11 cellular contexts compared by ENCODE assay signal in the genomic region with DNA sequence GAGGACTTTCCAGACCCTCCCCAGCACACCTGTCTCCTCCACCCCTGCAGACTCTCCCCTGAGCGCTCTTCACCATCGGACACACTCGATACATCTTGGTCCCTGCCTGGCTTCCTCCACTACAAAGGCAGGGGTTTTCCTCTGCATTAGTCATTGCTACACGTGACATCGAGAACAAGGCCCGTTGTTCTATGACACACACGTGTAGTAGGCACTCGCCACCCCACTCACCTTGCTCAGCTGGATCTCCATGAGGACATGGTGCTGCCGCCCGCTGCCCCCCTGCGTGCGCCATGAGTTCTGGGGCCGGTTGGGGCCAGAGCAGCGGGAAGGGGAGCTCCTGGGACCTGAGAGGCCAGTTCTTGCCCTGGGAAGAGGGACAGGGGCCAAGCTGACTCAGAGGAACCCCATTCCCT. TPM values are rescaled to one million over a fixed set of nuclear protein-coding genes. Genes with fewer than 3 reads are reported as not detected.
A peak's percentile ranks its signal among the peaks of the same experiment; 100 is the strongest.
DNase-seq lines count a peak whose midpoint lies in the region; ATAC-seq and TF ChIP-seq lines count a peak whose summit lies in the region.
"Had no signal": no experiment of that assay in that cellular context is flagged by ENCODE, and none has a peak within 500 bp of the region (broad histone marks: within the 10 kb centered on the region; RNA-seq: fewer than 3 reads in every experiment).

No MANE protein-coding gene starts in this region.

- no peak for TF ChIP-seq POLR2A in uterus (IDR thresholded peaks at IDR 0.05)

- intact Hi-C loops in uterus (cut with DNase I; ENCODE audit: low total_unique reads) = no loop called here

- no peaks in the 10 kb centered on the region for H3K4me1 ChIP-seq in uterus

- H3K36me3 ChIP-seq in MG63 = peaks cover 6% of the 10 kb centered on the region
- no peaks in the 10 kb centered on the region for H3K36me3 ChIP-seq in uterus

- TF ChIP-seq CTCF in uterus (IDR thresholded peaks at IDR 0.05) = no peak

- H3K4me3 ChIP-seq in MG63 = no peak overlapping the region
- no peak overlapping the region for H3K4me3 ChIP-seq in uterus

- H3K9me3 ChIP-seq in MG63 (no peaks in the 10 kb centered on the region), uterus (no peaks in the 10 kb centered on the region)

- H3K27me3 ChIP-seq in MG63 = no peaks in the 10 kb centered on the region
- no peaks in the 10 kb centered on the region for H3K27me3 ChIP-seq in uterus

- no peaks in the 10 kb centered on the region for H3K27me3 Mint-ChIP-seq in activated T-helper 17 cell treated with anti-CD3 and anti-CD28 coated beads, Interleukin-2, amount 50 U/mL, for 72 hours
- H3K27me3 Mint-ChIP-seq in memory B cell = no peaks in the 10 kb centered on the region

- peak overlapping the region; percentile 55 for H3K4me3 Mint-ChIP-seq in activated T-helper 17 cell treated with anti-CD3 and anti-CD28 coated beads, Interleukin-2, amount 50 U/mL, for 72 hours
- H3K4me3 Mint-ChIP-seq in memory B cell = no peak overlapping the region

- peak overlapping the region; percentile 55 for H3K27ac Mint-ChIP-seq in activated T-helper 17 cell treated with anti-CD3 and anti-CD28 coated beads, Interleukin-2, amount 50 U/mL, for 72 hours
- H3K27ac Mint-ChIP-seq in memory B cell = peak overlapping the region; percentile 58

- H3K4me1 Mint-ChIP-seq in activated T-helper 17 cell treated with anti-CD3 and anti-CD28 coated beads, Interleukin-2, amount 50 U/mL, for 72 hours = peaks cover 9% of the 10 kb centered on the region
- peaks cover 4% of the 10 kb centered on the region for H3K4me1 Mint-ChIP-seq in memory B cell

- H3K27ac ChIP-seq in uterus = no peak overlapping the region
- H3K27ac ChIP-seq: 22Rv1 had no signal

- peak; percentile 57 for DNase-seq in activated gamma-delta T cell treated with Interleukin-2 at 50 U/mL for 16 hours
- DNase-seq in activated gamma-delta T cell (lab: John Stamatoyannopoulos, UW) = no peak
- DNase-seq in memory B cell (ENCODE audit: low spot score in 2 of 2) = no peak
- DNase-seq in MG63 = no peak
- DNase-seq in uterus = no peak
- DNase-seq: NCI-H1092 had no signal

- peak; percentile 100 for ATAC-seq in activated T-helper 17 cell treated with anti-CD3 and anti-CD28 coated beads, Interleukin-2, amount 50 U/mL, for 72 hours (replicated peaks)
- peak; percentile 96 for ATAC-seq in memory B cell (ENCODE audit: low read depth)
- ATAC-seq in HG02759 (IDR thresholded peaks at IDR 0.05; ENCODE audit: unreplicated experiment) = no peak
- ATAC-seq in HG03457 (IDR thresholded peaks at IDR 0.05; ENCODE audit: unreplicated experiment) = no peak

- H3K36me3 Mint-ChIP-seq in activated T-helper 17 cell treated with anti-CD3 and anti-CD28 coated beads, Interleukin-2, amount 50 U/mL, for 72 hours (ENCODE audit: low read depth) = peaks cover 37% of the 10 kb centered on the region
- H3K36me3 Mint-ChIP-seq in memory B cell = peaks cover 9% of the 10 kb centered on the region

- no peaks in the 10 kb centered on the region for H3K9me3 Mint-ChIP-seq in activated T-helper 17 cell treated with anti-CD3 and anti-CD28 coated beads, Interleukin-2, amount 50 U/mL, for 72 hours
- H3K9me3 Mint-ChIP-seq in memory B cell = no peaks in the 10 kb centered on the region

RNA-seq across cellular contexts. Expression of gene ATG2A, which starts 16.7 kb away (rescaled TPM):
- total RNA-seq in activated T-helper 17 cell treated with anti-CD3 and anti-CD28 coated beads, Interleukin-2, amount 50 U/mL, for 72 hours = 10 to 100 TPM; 20.9 to 23.1 TPM
- 4.6 and 18.6 TPM in 2 replicates for total RNA-seq in MG63 (2014; rRNA removed; shearing (Covaris generic); ENCODE audit: low replicate concordance)
- total RNA-seq in uterus = 10 to 100 TPM in 3 of 4 donors, 1 to 10 TPM in 1; 6.8 to 39.6 (median 18.4) TPM

RNA-seq across cellular contexts. Expression of gene EHD1, which starts 21.9 kb away (rescaled TPM):
- 100 to 1,000 TPM in 1 of 2 donors, 10 to 100 TPM in 1; 96.5 to 107 TPM for total RNA-seq in activated T-helper 17 cell treated with anti-CD3 and anti-CD28 coated beads, Interleukin-2, amount 50 U/mL, for 72 hours
- 62.9 and 64.8 TPM in 2 replicates for total RNA-seq in MG63 (2014; rRNA removed; shearing (Covaris generic); ENCODE audit: low replicate concordance)
- total RNA-seq in uterus = 10 to 100 TPM in 3 of 4 donors, 1 to 10 TPM in 1; 3.5 to 78.7 (median 36.9) TPM

RNA-seq across cellular contexts. Expression of gene PPP2R5B, which starts 24.2 kb away (rescaled TPM):
- 10 to 100 TPM; 14.6 to 43.0 TPM for total RNA-seq in activated T-helper 17 cell treated with anti-CD3 and anti-CD28 coated beads, Interleukin-2, amount 50 U/mL, for 72 hours
- total RNA-seq in MG63 (2014; rRNA removed; shearing (Covaris generic); ENCODE audit: low replicate concordance) = 5.4 and 8.8 TPM in 2 replicates
- 10 to 100 TPM in 2 of 4 donors, 1 to 10 TPM in 2; 6.7 to 23.4 (median 13.0) TPM for total RNA-seq in uterus

RNA-seq across cellular contexts. Expression of gene GPHA2, which starts 35.4 kb away (rescaled TPM):
- under 1 TPM in 1 of 2 donors, not detected in 1; 0.43 TPM for total RNA-seq in activated T-helper 17 cell treated with anti-CD3 and anti-CD28 coated beads, Interleukin-2, amount 50 U/mL, for 72 hours
- not detected in 2 replicates for total RNA-seq in MG63 (2014; rRNA removed; shearing (Covaris generic); ENCODE audit: low replicate concordance)
- total RNA-seq in uterus = not detected
- total RNA-seq: endothelial cell of umbilical vein had no signal

RNA-seq across cellular contexts. Expression of gene CDC42BPG, which starts 55.8 kb away (rescaled TPM):
- total RNA-seq in activated T-helper 17 cell treated with anti-CD3 and anti-CD28 coated beads, Interleukin-2, amount 50 U/mL, for 72 hours = under 1 TPM; 0.37 to 0.71 TPM
- 0.07 and 0.36 TPM in 2 replicates for total RNA-seq in MG63 (2014; rRNA removed; shearing (Covaris generic); ENCODE audit: low replicate concordance)
- total RNA-seq in uterus = 1 to 10 TPM in 1 of 4 donors, under 1 TPM in 3; under 0.01 to 2.7 (median 0.30) TPM

Comparison
In these comparisons a context has a peak if more than half of its experiments do, and no peak if none do; other contexts are left out.
1. ATAC-seq: peak in activated T-helper 17 cell treated with anti-CD3 and anti-CD28 coated beads, Interleukin-2, amount 50 U/mL, for 72 hours (single experiment) and memory B cell (single experiment); none in HG02759 (single experiment) and HG03457 (single experiment).